ENCODE assay signal across 10 cellular contexts in genomic region chrX:72269671-72270251, GRCh38. TPM values are rescaled to one million over a fixed set of nuclear protein-coding genes. Genes with fewer than 3 reads are reported as not detected.
DNase-seq lines count a peak whose midpoint lies in the region; ATAC-seq and TF ChIP-seq lines count a peak whose summit lies in the region.
"Had no signal": no experiment of that assay in that cellular context is flagged by ENCODE, and none has a peak within 500 bp of the region (broad histone marks: within the 10 kb centered on the region; RNA-seq: fewer than 3 reads in every experiment).

No MANE protein-coding gene starts in this region.

- H3K27me3 Mint-ChIP-seq in CD8-positive, alpha-beta T cell (ENCODE audit: low read depth) = no peaks in the 10 kb centered on the region
- no peaks in the 10 kb centered on the region for H3K27me3 Mint-ChIP-seq in activated naive CD8-positive, alpha-beta T cell treated with anti-CD3 and anti-CD28 coated beads for 36 hours
- H3K27me3 Mint-ChIP-seq: naive thymus-derived CD4-positive, alpha-beta T cell had no signal

- no peaks in the 10 kb centered on the region for H3K27me3 ChIP-seq in CD8-positive, alpha-beta T cell (ENCODE audit: insufficient read depth, low read length)
- no peaks in the 10 kb centered on the region for H3K27me3 ChIP-seq in mesenchymal stem cell (ENCODE audit: control insufficient read depth in 1 of 2, insufficient read depth in 1 of 2, low read length in 2 of 2)

- WGBS in mesenchymal stem cell = 5% methylated on average over 2 of the region's 3 CpGs

- no peak overlapping the region for H3K18ac ChIP-seq in mesenchymal stem cell (ENCODE audit: low read depth in 1 of 2, low read length in 2 of 2)

- CTCF ChIA-PET in CD8-positive, alpha-beta T cell (lab: Charles Lee) = no interaction called here

- peak overlapping the region; percentile 69 for H3K27ac Mint-ChIP-seq in CD8-positive, alpha-beta T cell
- H3K27ac Mint-ChIP-seq in activated naive CD8-positive, alpha-beta T cell treated with anti-CD3 and anti-CD28 coated beads for 36 hours = peak overlapping the region; percentile 90

- H2BK12ac ChIP-seq in mesenchymal stem cell (ENCODE audit: low read length in 2 of 2) = no peak overlapping the region

- peak; percentile 57 for ATAC-seq in CD8-positive, alpha-beta T cell
- ATAC-seq in GM18870 (IDR thresholded peaks at IDR 0.05; ENCODE audit: unreplicated experiment) (no peak), GM18502 (IDR thresholded peaks at IDR 0.05; ENCODE audit: poor library complexity, unreplicated experiment) (no peak)
- ATAC-seq: naive thymus-derived CD4-positive, alpha-beta T cell had no signal

- no peak overlapping the region for H3K27ac ChIP-seq in CD8-positive, alpha-beta T cell (ENCODE audit: low read depth, low read length)
- H3K27ac ChIP-seq in mesenchymal stem cell (ENCODE audit: low read length, poor library complexity, severe bottlenecking) = peak overlapping the region; percentile 67

- POLR2A ChIA-PET in CD8-positive, alpha-beta T cell (lab: Charles Lee) = interaction anchor here (0.6 to 1.5 kb wide), 4 partner anchors 89 to 1976 kb away, joined by 3 to 7 read pairs (median 4); no protein-coding TSS in a partner anchor

- no peak overlapping the region for H2AFZ ChIP-seq in mesenchymal stem cell (ENCODE audit: low read depth, low read length)

- no peaks in the 10 kb centered on the region for H3K79me1 ChIP-seq in mesenchymal stem cell (replicated peaks; ENCODE audit: low read length, poor library complexity, severe bottlenecking)

- H3K9ac ChIP-seq in mesenchymal stem cell (ENCODE audit: low read length) = peak overlapping the region; percentile 56

- DNase-seq in CD8-positive, alpha-beta T cell = peak in 3 of 7 experiments; percentile 14 to 43 (median 20)
- DNase-seq in M059J (ENCODE audit: low read depth) = peak; percentile 94
- DNase-seq in activated naive CD8-positive, alpha-beta T cell treated with anti-CD3 and anti-CD28 coated beads for 36 hours = peak; percentile 31
- DNase-seq in mesenchymal stem cell = peak; percentile 69
- DNase-seq in amygdala (lab: John Stamatoyannopoulos, UW) = no peak
- DNase-seq in nucleus accumbens (lab: John Stamatoyannopoulos, UW) = no peak
- DNase-seq: naive thymus-derived CD4-positive, alpha-beta T cell; NCI-H345 had no signal

- H4K8ac ChIP-seq in mesenchymal stem cell (ENCODE audit: low read length) = no peak overlapping the region

- TF ChIP-seq CTCF in CD8-positive, alpha-beta T cell (IDR thresholded peaks at IDR 0.05) = no peak

- no peak overlapping the region for H2AK5ac ChIP-seq in mesenchymal stem cell (ENCODE audit: low read length, severe bottlenecking)

- H2BK15ac ChIP-seq in mesenchymal stem cell (ENCODE audit: low read depth, poor library complexity, severe bottlenecking) = no peak overlapping the region

- H3K23ac ChIP-seq in mesenchymal stem cell (ENCODE audit: low read length in 2 of 2) = no peak overlapping the region

- H4K91ac ChIP-seq in mesenchymal stem cell (ENCODE audit: low read length) = no peak overlapping the region

- no peak overlapping the region for H3K4me3 Mint-ChIP-seq in CD8-positive, alpha-beta T cell
- H3K4me3 Mint-ChIP-seq in activated naive CD8-positive, alpha-beta T cell treated with anti-CD3 and anti-CD28 coated beads for 36 hours = peak overlapping the region; percentile 54
- H3K4me3 Mint-ChIP-seq: naive thymus-derived CD4-positive, alpha-beta T cell had no signal

- peaks cover 12% of the 10 kb centered on the region for H3K4me1 ChIP-seq in CD8-positive, alpha-beta T cell (ENCODE audit: insufficient read depth, low read length)
- peaks cover 11% of the 10 kb centered on the region for H3K4me1 ChIP-seq in mesenchymal stem cell (ENCODE audit: control insufficient read depth, insufficient read depth, low read depth, low read length)

- H3K9me3 ChIP-seq in CD8-positive, alpha-beta T cell (ENCODE audit: low read length) = no peaks in the 10 kb centered on the region
- no peaks in the 10 kb centered on the region for H3K9me3 ChIP-seq in mesenchymal stem cell (ENCODE audit: control insufficient read depth, low read length)

- H3K4me3 ChIP-seq in CD8-positive, alpha-beta T cell (ENCODE audit: low read depth, low read length) = no peak overlapping the region
- no peak overlapping the region for H3K4me3 ChIP-seq in mesenchymal stem cell (ENCODE audit: insufficient read depth in 1 of 2, low read depth in 1 of 2, low read length in 2 of 2)

- H3K36me3 ChIP-seq in CD8-positive, alpha-beta T cell (ENCODE audit: insufficient read depth, low read length) = peaks cover 23% of the 10 kb centered on the region
- peaks cover 22 to 80% of the 10 kb centered on the region in 2 experiments for H3K36me3 ChIP-seq in mesenchymal stem cell (ENCODE audit: control insufficient read depth in 1 of 2, insufficient read depth in 2 of 2, low read depth in 1 of 2, low read length in 2 of 2)

- no peak overlapping the region for H3K14ac ChIP-seq in mesenchymal stem cell (ENCODE audit: low read length in 2 of 2)

- H3K9me3 Mint-ChIP-seq in CD8-positive, alpha-beta T cell = no peaks in the 10 kb centered on the region
- H3K9me3 Mint-ChIP-seq in activated naive CD8-positive, alpha-beta T cell treated with anti-CD3 and anti-CD28 coated beads for 36 hours = peaks cover 1% of the 10 kb centered on the region
- H3K9me3 Mint-ChIP-seq: naive thymus-derived CD4-positive, alpha-beta T cell had no signal

- peaks cover 67% of the 10 kb centered on the region for H3K36me3 Mint-ChIP-seq in CD8-positive, alpha-beta T cell
- H3K36me3 Mint-ChIP-seq in activated naive CD8-positive, alpha-beta T cell treated with anti-CD3 and anti-CD28 coated beads for 36 hours = peaks cover 44% of the 10 kb centered on the region

- H3K4me1 Mint-ChIP-seq in CD8-positive, alpha-beta T cell (ENCODE audit: low read depth) = peaks cover 32% of the 10 kb centered on the region
- H3K4me1 Mint-ChIP-seq in activated naive CD8-positive, alpha-beta T cell treated with anti-CD3 and anti-CD28 coated beads for 36 hours = peaks cover 33% of the 10 kb centered on the region

- no peak overlapping the region for H2BK5ac ChIP-seq in mesenchymal stem cell (ENCODE audit: low read depth, low read length, poor library complexity, severe bottlenecking)

- intact Hi-C loops in CD8-positive, alpha-beta T cell (cut with DNase I, micrococcal nuclease) = loop anchor here (10.0 kb wide), 3 partner anchors 305 to 1295 kb away; partner anchors contain the start of genes CHIC1 (in 1 of the 2), HDAC8 (in 1 of the 2) and TAF1 (in 1 of the 2)

- H3K4ac ChIP-seq in mesenchymal stem cell (ENCODE audit: low read depth in 1 of 2, low read length in 2 of 2) = no peak overlapping the region

- H3K4me2 ChIP-seq in mesenchymal stem cell (ENCODE audit: low read length, poor library complexity, severe bottlenecking) = no peak overlapping the region

- no peak overlapping the region for H2BK120ac ChIP-seq in mesenchymal stem cell (ENCODE audit: low read depth, low read length)

RNA-seq across cellular contexts. Expression of gene RPS4X, which starts 7.3 kb away (rescaled TPM):
- 1,000 to 10,000 TPM; 1,509 to 1,538 TPM for total RNA-seq in CD8-positive, alpha-beta T cell
- 986 and 1,141 TPM in 2 replicates for total RNA-seq in M059J (2014; rRNA removed; shearing (Covaris generic))
- 1,000 to 10,000 TPM; 1,252 to 1,255 TPM for total RNA-seq in activated naive CD8-positive, alpha-beta T cell treated with anti-CD3 and anti-CD28 coated beads for 36 hours
- polyA plus RNA-seq in mesenchymal stem cell (2013, experiment 1 of 2) = 917 TPM
- 925 TPM for polyA plus RNA-seq in mesenchymal stem cell (2013, experiment 2 of 2)

RNA-seq across cellular contexts. Expression of gene ERCC6L, which starts 30.9 kb away (rescaled TPM):
- under 1 TPM; 0.11 TPM for total RNA-seq in CD8-positive, alpha-beta T cell
- total RNA-seq in M059J (2014; rRNA removed; shearing (Covaris generic)) = 14.0 and 26.1 TPM in 2 replicates
- 10 to 100 TPM; 13.1 to 13.7 TPM for total RNA-seq in activated naive CD8-positive, alpha-beta T cell treated with anti-CD3 and anti-CD28 coated beads for 36 hours
- 0.61 TPM for polyA plus RNA-seq in mesenchymal stem cell (2013, experiment 1 of 2)
- polyA plus RNA-seq in mesenchymal stem cell (2013, experiment 2 of 2) = 0.62 TPM

RNA-seq across cellular contexts. Expression of gene CITED1, which starts 36.0 kb away (rescaled TPM):
- not detected for total RNA-seq in CD8-positive, alpha-beta T cell
- 0.59 TPM in 1 of 2 replicates, not detected in the other for total RNA-seq in M059J (2014; rRNA removed; shearing (Covaris generic))
- not detected for total RNA-seq in activated naive CD8-positive, alpha-beta T cell treated with anti-CD3 and anti-CD28 coated beads for 36 hours
- 0.18 TPM for polyA plus RNA-seq in mesenchymal stem cell (2013, experiment 1 of 2)
- 0.29 TPM for polyA plus RNA-seq in mesenchymal stem cell (2013, experiment 2 of 2)
- polyA plus RNA-seq: naive thymus-derived CD4-positive, alpha-beta T cell had no signal

Comparison
In these comparisons a context has a peak if more than half of its experiments do, and no peak if none do; other contexts are left out.
1. DNase-seq: peak in M059J (single experiment), activated naive CD8-positive, alpha-beta T cell treated with anti-CD3 and anti-CD28 coated beads for 36 hours (single experiment) and mesenchymal stem cell (single experiment); none in amygdala (0 of 56) and nucleus accumbens (0 of 56).
2. RNA of gene ERCC6L, which starts 30.9 kb away (total RNA-seq): 14.0 to 26.1 TPM in M059J and 13.1 to 13.7 TPM in activated naive CD8-positive, alpha-beta T cell treated with anti-CD3 and anti-CD28 coated beads for 36 hours; 0.11 TPM in CD8-positive, alpha-beta T cell; every median in the first group is over 10 times any median in the second.